In the genomic region with DNA sequence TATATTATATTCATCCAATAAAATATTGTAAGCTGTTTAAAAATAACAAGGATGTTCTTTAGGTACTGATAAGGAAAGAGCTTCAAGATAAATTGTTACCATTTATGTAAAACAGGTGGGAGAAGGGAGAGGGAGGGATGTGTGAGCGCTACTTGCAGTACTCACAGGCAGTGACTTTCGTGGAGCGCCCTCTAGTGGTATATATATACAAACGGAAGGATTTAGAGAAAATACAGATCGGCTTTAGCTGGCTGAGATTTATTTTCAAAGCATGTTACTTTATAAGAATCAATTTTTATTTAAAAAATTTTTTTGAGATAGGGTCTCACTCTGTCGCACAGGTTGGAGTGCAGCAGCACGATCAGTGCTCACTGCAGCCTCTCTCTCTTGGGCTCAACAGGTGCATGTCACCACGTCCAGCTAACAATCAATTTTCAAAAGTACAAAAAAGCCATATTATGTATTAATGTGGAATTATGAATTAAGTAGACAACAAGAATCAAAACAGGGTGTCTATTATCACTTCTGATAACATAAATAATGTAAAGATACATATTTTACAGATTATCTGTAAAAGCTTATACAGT, we compare ENCODE assay signal across 8 cellular contexts. TPM values are rescaled to one million over a fixed set of nuclear protein-coding genes. Genes with fewer than 3 reads are reported as not detected.
DNase-seq lines count a peak whose midpoint lies in the region; ATAC-seq, FAIRE-seq and TF ChIP-seq lines count a peak whose summit lies in the region.

No MANE protein-coding gene starts in this region.

- WGBS in pancreas, 2 donors = 11% methylated on average over 8 of the region's 8 CpGs

- no peaks in the 10 kb centered on the region for H3K9me3 ChIP-seq in pancreas

- H3K4me1 ChIP-seq in pancreas = peaks cover 0 to 4% (median 0%) of the 10 kb centered on the region in 3 donors

- H3K4me3 ChIP-seq in fibroblast of pulmonary artery (replicated peaks; ENCODE audit: low read depth, low read length) (no peak overlapping the region), pancreas (no peak overlapping the region)

- peak; percentile 93 for TF ChIP-seq CTCF in C4-2B (conservative IDR thresholded peaks at IDR 0.05)
- TF ChIP-seq CTCF in fibroblast of pulmonary artery (IDR thresholded peaks at IDR 0.05; ENCODE audit: low read length, missing control alignments) = peak; percentile 74
- TF ChIP-seq CTCF in pancreas (IDR thresholded peaks at IDR 0.05) = peak; percentile 65 to 80 (median 76)

- ATAC-seq in pancreas = peak in 1 of 4 donors; percentile 14

- no peaks in the 10 kb centered on the region for H3K36me3 ChIP-seq in pancreas

- intact Hi-C loops in pancreas (cut with DNase I) = no loop called here

- peak; percentile 65 for DNase-seq in H4 (ENCODE audit: low spot score)
- peak; percentile 54 to 71 for DNase-seq in NCI-H446 (lab: John Stamatoyannopoulos, UW)
- peak; percentile 46 to 52 for DNase-seq in activated CD4-positive, alpha-beta T cell treated with anti-CD3 and anti-CD28 coated beads for 4 hours
- DNase-seq in fibroblast of pulmonary artery (ENCODE audit: low read depth) = peak; percentile 84
- DNase-seq in pancreas = peak in 3 of 6 donors; percentile 28 to 37 (median 35)
- no peak for DNase-seq in GF-D8 (lab: John Stamatoyannopoulos, UW)
- no peak for DNase-seq in ecto neural progenitor cell (ENCODE audit: low spot score)

- H3K27me3 ChIP-seq in pancreas = no peaks in the 10 kb centered on the region

- H3K27ac ChIP-seq in C4-2B (no peak overlapping the region), pancreas (no peak overlapping the region)

- no peak for FAIRE-seq in pancreas (lab: Jason Lieb, UNC)

RNA-seq across cellular contexts. Expression of a gene that starts 3.3 kb away (rescaled TPM):
- not detected in 2 replicates for total RNA-seq in H4 (2014; rRNA removed; shearing (Covaris generic))
- total RNA-seq in pancreas = not detected
- not detected for polyA plus RNA-seq in pancreas

RNA-seq across cellular contexts. Expression of a gene that starts 20.6 kb away (rescaled TPM):
- 3.8 and 3.9 TPM in 2 replicates for total RNA-seq in H4 (2014; rRNA removed; shearing (Covaris generic))
- total RNA-seq in pancreas = 10 to 100 TPM in 1 of 6 donors, 1 to 10 TPM in 5; 5.2 to 21.1 (median 7.5) TPM
- 10 to 100 TPM; 24.1 to 26.7 TPM for polyA plus RNA-seq in pancreas

RNA-seq across cellular contexts. Expression of a gene that starts 27.4 kb away (rescaled TPM):
- not detected in 2 replicates for total RNA-seq in H4 (2014; rRNA removed; shearing (Covaris generic))
- total RNA-seq in pancreas = under 1 TPM in 2 of 6 donors, not detected in 4; 0.09 to 0.12 TPM
- polyA plus RNA-seq in pancreas = 1 to 10 TPM in 1 of 2 donors, not detected in 1; 1.1 TPM

Comparison
In these comparisons a context has a peak if more than half of its experiments do, and no peak if none do; other contexts are left out.
1. DNase-seq: peak in H4 (single experiment), NCI-H446 (2 of 2), activated CD4-positive, alpha-beta T cell treated with anti-CD3 and anti-CD28 coated beads for 4 hours (2 of 2) and fibroblast of pulmonary artery (single experiment); none in GF-D8 (single experiment) and ecto neural progenitor cell (single experiment).
2. Peak in every context shown above with its lines, with median percentiles within 50 percentile points of each other: CTCF ChIP-seq.